Comparison of ENCODE assay signal across 9 cellular contexts in genomic region chr15:74950078-74951000, GRCh38. TPM values are rescaled to one million over a fixed set of nuclear protein-coding genes. Genes with fewer than 3 reads are reported as not detected.
DNase-seq lines count a peak whose midpoint lies in the region; ATAC-seq and TF ChIP-seq lines count a peak whose summit lies in the region.
"Had no signal": no experiment of that assay in that cellular context is flagged by ENCODE, and none has a peak within 500 bp of the region (broad histone marks: within the 10 kb centered on the region; RNA-seq: fewer than 3 reads in every experiment).

No MANE protein-coding gene starts in this region.

- H3K4me3 ChIP-seq in psoas muscle (no peak overlapping the region), aorta (ENCODE audit: low read length in 2 of 2) (no peak overlapping the region)

- DNase-seq in EL, result peak; percentile 70
- peak; percentile 73 for DNase-seq in M059J (ENCODE audit: low read depth)
- DNase-seq in activated naive CD4-positive, alpha-beta T cell treated with anti-CD3 and anti-CD28 coated beads for 36 hours, result peak; percentile 92
- DNase-seq in Right ventricle myocardium superior, result peak; percentile 60
- DNase-seq in psoas muscle, result peak; percentile 52 to 68
- DNase-seq in aorta, result peak; percentile 76 to 81

- no peak overlapping the region for H3K27ac ChIP-seq in psoas muscle
- no peak overlapping the region for H3K27ac ChIP-seq in aorta (ENCODE audit: low read depth in 1 of 2, low read length in 2 of 2)

- CTCF ChIA-PET in activated naive CD4-positive, alpha-beta T cell treated with anti-CD3 and anti-CD28 coated beads for 36 hours (lab: Charles Lee), result interaction anchor here (0.8 to 5.3 kb wide), 21 partner anchors 8 to 519 kb away, joined by 3 to 56 read pairs (median 5); partner anchors contain the start of genes COX5A and FAM219B

- H3K27me3 ChIP-seq in psoas muscle (ENCODE audit: insufficient read depth in 3 of 3, low read length in 2 of 3) (peaks cover 0 to 12% (median 0%) of the 10 kb centered on the region in 3 donors), aorta (ENCODE audit: control insufficient read depth in 1 of 2, insufficient read depth in 2 of 2, low read length in 1 of 2) (no peaks in the 10 kb centered on the region)

- peaks cover 3% of the 10 kb centered on the region for H3K4me1 ChIP-seq in psoas muscle
- no peaks in the 10 kb centered on the region for H3K4me1 ChIP-seq in aorta (ENCODE audit: control insufficient read depth in 1 of 2, insufficient read depth in 2 of 2, low read length in 2 of 2)

- peaks cover 10% of the 10 kb centered on the region for H3K4me1 Mint-ChIP-seq in activated naive CD4-positive, alpha-beta T cell treated with anti-CD3 and anti-CD28 coated beads for 36 hours (ENCODE audit: low read depth)

- H3K9me3 Mint-ChIP-seq in activated naive CD4-positive, alpha-beta T cell treated with anti-CD3 and anti-CD28 coated beads for 36 hours, result no peaks in the 10 kb centered on the region
- H3K9me3 Mint-ChIP-seq: dendritic cell treated with granulocyte-macrophage colony-stimulating factor and Interleukin-4, amounts not matched to agents 40 ng/mL and 50 ng/mL, for 4 days had no signal

- no peaks in the 10 kb centered on the region for H3K9me3 ChIP-seq in psoas muscle
- no peaks in the 10 kb centered on the region for H3K9me3 ChIP-seq in aorta (ENCODE audit: control insufficient read depth, low read length)

- no peak overlapping the region for H3K4me3 Mint-ChIP-seq in activated naive CD4-positive, alpha-beta T cell treated with anti-CD3 and anti-CD28 coated beads for 36 hours
- H3K4me3 Mint-ChIP-seq: dendritic cell treated with granulocyte-macrophage colony-stimulating factor and Interleukin-4, amounts not matched to agents 40 ng/mL and 50 ng/mL, for 4 days had no signal

- intact Hi-C loops in activated naive CD4-positive, alpha-beta T cell treated with anti-CD3 and anti-CD28 coated beads for 36 hours (cut with micrococcal nuclease), result loop anchor here (1.0 to 2.0 kb wide), 6 partner anchors 44 to 578 kb away; partner anchors contain the start of gene FAM219B
- intact Hi-C loops in Right ventricle myocardium superior (cut with DNase I) (loop anchor here (2.0 to 10.0 kb wide), 3 partner anchors 180 to 316 kb away; partner anchors contain the start of gene C15orf39), psoas muscle (cut with DNase I) (loop anchor here (5.0 to 10.0 kb wide), 3 partner anchors 178 to 576 kb away; no protein-coding TSS in a partner anchor), aorta (cut with DNase I) (loop anchor here (2.0 to 10.0 kb wide), 4 partner anchors 43 to 316 kb away; partner anchors contain the start of gene FAM219B (in 1 of the 2))

- WGBS in psoas muscle, 3 donors, result 48% methylated on average over 9 of the region's 9 CpGs
- 36 to 42% methylated on average over 9 of the region's 9 CpGs for WGBS in aorta, 2 donors

- H3K36me3 Mint-ChIP-seq in activated naive CD4-positive, alpha-beta T cell treated with anti-CD3 and anti-CD28 coated beads for 36 hours (ENCODE audit: low read depth), result no peaks in the 10 kb centered on the region

- no peaks in the 10 kb centered on the region for H3K27me3 Mint-ChIP-seq in activated naive CD4-positive, alpha-beta T cell treated with anti-CD3 and anti-CD28 coated beads for 36 hours (ENCODE audit: low read depth)

- H3K27ac Mint-ChIP-seq in activated naive CD4-positive, alpha-beta T cell treated with anti-CD3 and anti-CD28 coated beads for 36 hours, result no peak overlapping the region
- H3K27ac Mint-ChIP-seq: dendritic cell treated with granulocyte-macrophage colony-stimulating factor and Interleukin-4, amounts not matched to agents 40 ng/mL and 50 ng/mL, for 4 days had no signal

- ATAC-seq in SK-N-SH treated with all-trans-retinoic acid at 6 μM for 48 hours, result peak; percentile 86
- ATAC-seq in Right ventricle myocardium superior (ENCODE audit: poor library complexity), result peak; percentile 81
- peak; percentile 79 to 94 (median 90) for ATAC-seq in psoas muscle
- peak; percentile 86 for ATAC-seq in aorta (ENCODE audit: low FRiP score)
- ATAC-seq in HG03439 (IDR thresholded peaks at IDR 0.05; ENCODE audit: unreplicated experiment), result no peak

- TF ChIP-seq CTCF in psoas muscle (IDR thresholded peaks at IDR 0.05), result peak; percentile 93

- H3K36me3 ChIP-seq in psoas muscle (ENCODE audit: insufficient read depth in 1 of 2, low read depth in 1 of 2) (no peaks in the 10 kb centered on the region), aorta (ENCODE audit: control insufficient read depth in 1 of 2, insufficient read depth in 2 of 2, low read length in 1 of 2) (no peaks in the 10 kb centered on the region)

TF ChIP-seq in SK-N-SH treated with all-trans-retinoic acid at 6 μM for 48 hours, 23 proteins besides CTCF, POLR2A, EP300 and RAD21 (continues in another document):
- TF ChIP-seq TSHZ2 (CRISPR knock-in tag; IDR thresholded peaks at IDR 0.05), result no peak
- no peak for TF ChIP-seq TCF4 (CRISPR knock-in tag; IDR thresholded peaks at IDR 0.05; ENCODE audit: borderline replicate concordance)
- no peak for TF ChIP-seq RARB (CRISPR knock-in tag; IDR thresholded peaks at IDR 0.05)
- no peak for TF ChIP-seq GLIS3 (CRISPR knock-in tag; IDR thresholded peaks at IDR 0.05)
- TF ChIP-seq OSR1 (CRISPR knock-in tag; IDR thresholded peaks at IDR 0.05), result no peak
- TF ChIP-seq, protein P1, sequence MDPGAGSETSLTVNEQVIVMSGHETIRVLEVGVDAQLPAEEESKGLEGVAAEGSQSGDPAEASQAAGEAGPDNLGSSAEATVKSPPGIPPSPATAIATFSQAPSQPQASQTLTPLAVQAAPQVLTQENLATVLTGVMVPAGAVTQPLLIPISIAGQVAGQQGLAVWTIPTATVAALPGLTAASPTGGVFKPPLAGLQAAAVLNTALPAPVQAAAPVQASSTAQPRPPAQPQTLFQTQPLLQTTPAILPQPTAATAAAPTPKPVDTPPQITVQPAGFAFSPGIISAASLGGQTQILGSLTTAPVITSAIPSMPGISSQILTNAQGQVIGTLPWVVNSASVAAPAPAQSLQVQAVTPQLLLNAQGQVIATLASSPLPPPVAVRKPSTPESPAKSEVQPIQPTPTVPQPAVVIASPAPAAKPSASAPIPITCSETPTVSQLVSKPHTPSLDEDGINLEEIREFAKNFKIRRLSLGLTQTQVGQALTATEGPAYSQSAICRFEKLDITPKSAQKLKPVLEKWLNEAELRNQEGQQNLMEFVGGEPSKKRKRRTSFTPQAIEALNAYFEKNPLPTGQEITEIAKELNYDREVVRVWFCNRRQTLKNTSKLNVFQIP (CRISPR knock-in tag; IDR thresholded peaks at IDR 0.05; ENCODE audit: borderline replicate concordance, low read depth), result no peak
- no peak for TF ChIP-seq ZFP3 (CRISPR knock-in tag; IDR thresholded peaks at IDR 0.05)

RNA-seq across cellular contexts. Expression of gene RPP25, which starts 6.2 kb away (rescaled TPM):
- total RNA-seq in M059J (2014; rRNA removed; shearing (Covaris generic)), result 0.07 and 0.10 TPM in 2 replicates
- total RNA-seq in activated naive CD4-positive, alpha-beta T cell treated with anti-CD3 and anti-CD28 coated beads for 36 hours, result 1 to 10 TPM; 3.5 to 3.7 TPM
- total RNA-seq in Right ventricle myocardium superior, result 3.4 TPM
- 1 to 10 TPM in 3 of 4 donors, under 1 TPM in 1; 0.64 to 1.9 (median 1.4) TPM for total RNA-seq in psoas muscle
- polyA plus RNA-seq in psoas muscle, result 10 to 100 TPM in 1 of 3 donors, 1 to 10 TPM in 2; 1.7 to 11.6 (median 2.3) TPM
- total RNA-seq in aorta, result 1 to 10 TPM; 3.6 to 5.8 TPM
- polyA plus RNA-seq in aorta, result 1 to 10 TPM; 2.7 to 6.5 TPM

RNA-seq across cellular contexts. Expression of gene COX5A, which starts 12.5 kb away (rescaled TPM):
- 120 and 144 TPM in 2 replicates for total RNA-seq in M059J (2014; rRNA removed; shearing (Covaris generic))
- 100 to 1,000 TPM; 346 to 348 TPM for total RNA-seq in activated naive CD4-positive, alpha-beta T cell treated with anti-CD3 and anti-CD28 coated beads for 36 hours
- total RNA-seq in Right ventricle myocardium superior (1,582 TPM), psoas muscle (100 to 1,000 TPM; 635 to 910 (median 767) TPM), aorta (10 to 100 TPM; 72.6 to 79.6 TPM)
- polyA plus RNA-seq in psoas muscle (1,000 to 10,000 TPM in 2 of 3 donors, 100 to 1,000 TPM in 1; 974 to 1,651 (median 1,366) TPM), aorta (100 to 1,000 TPM; 128 to 222 TPM)

RNA-seq across cellular contexts. Expression of gene FAM219B, which starts 43.7 kb away (rescaled TPM):
- total RNA-seq in M059J (2014; rRNA removed; shearing (Covaris generic)), result 21.3 and 27.5 TPM in 2 replicates
- 10 to 100 TPM; 60.3 to 63.0 TPM for total RNA-seq in activated naive CD4-positive, alpha-beta T cell treated with anti-CD3 and anti-CD28 coated beads for 36 hours
- total RNA-seq in Right ventricle myocardium superior, result 115 TPM
- total RNA-seq in psoas muscle, result 10 to 100 TPM; 41.0 to 78.0 (median 53.7) TPM
- polyA plus RNA-seq in psoas muscle, result 10 to 100 TPM; 26.5 to 48.4 (median 27.2) TPM
- total RNA-seq in aorta, result 10 to 100 TPM; 64.7 to 88.4 TPM
- polyA plus RNA-seq in aorta, result 10 to 100 TPM; 29.6 to 61.2 TPM

RNA-seq across cellular contexts. Expression of gene SCAMP5, which starts 45.0 kb away (rescaled TPM):
- total RNA-seq in M059J (2014; rRNA removed; shearing (Covaris generic)), result 1.3 and 3.4 TPM in 2 replicates
- total RNA-seq in activated naive CD4-positive, alpha-beta T cell treated with anti-CD3 and anti-CD28 coated beads for 36 hours, result under 1 TPM; 0.15 to 0.38 TPM
- total RNA-seq in Right ventricle myocardium superior (1.2 TPM), psoas muscle (1 to 10 TPM in 1 of 4 donors, under 1 TPM in 2, not detected in 1; 0.23 to 6.3 (median 0.97) TPM), aorta (1 to 10 TPM; 3.7 to 5.8 TPM)
- polyA plus RNA-seq in psoas muscle (1 to 10 TPM in 1 of 3 donors, under 1 TPM in 2; 0.03 to 2.1 (median 0.16) TPM), aorta (1 to 10 TPM in 1 of 2 donors, under 1 TPM in 1; 0.64 to 9.4 TPM)
